9 cellular contexts compared by ENCODE assay signal in genomic region chr11:66956689-66957290, GRCh38. TPM values are rescaled to one million over a fixed set of nuclear protein-coding genes. Genes with fewer than 3 reads are reported as not detected.
DNase-seq lines count a peak whose midpoint lies in the region; ATAC-seq and TF ChIP-seq lines count a peak whose summit lies in the region.
"Had no signal": no experiment of that assay in that cellular context is flagged by ENCODE, and none has a peak within 500 bp of the region (broad histone marks: within the 10 kb centered on the region; RNA-seq: fewer than 3 reads in every experiment).

No MANE protein-coding gene starts in this region.

- no peak overlapping the region for H2BK12ac ChIP-seq in trophoblast cell (ENCODE audit: low read length)

- H3K27ac ChIP-seq in trophoblast cell (ENCODE audit: low read depth, low read length): no peak overlapping the region

- H3K79me2 ChIP-seq in trophoblast cell (ENCODE audit: control insufficient read depth, insufficient read depth, low read length, poor library complexity): peaks cover 2% of the 10 kb centered on the region

- peak; percentile 40 for TF ChIP-seq CTCF in epithelial cell of esophagus (IDR thresholded peaks at IDR 0.05; ENCODE audit: insufficient read depth, low read depth, low read length, missing control alignments)

- H3K4me2 ChIP-seq in trophoblast cell (ENCODE audit: low read length): no peak overlapping the region

- H4K8ac ChIP-seq in trophoblast cell (ENCODE audit: low read depth, low read length): no peak overlapping the region

- ATAC-seq in GM18511 (IDR thresholded peaks at IDR 0.05; ENCODE audit: unreplicated experiment) (no peak), GM18868 (IDR thresholded peaks at IDR 0.05; ENCODE audit: unreplicated experiment) (no peak), HG03139 (IDR thresholded peaks at IDR 0.05; ENCODE audit: unreplicated experiment) (no peak)

- no peak overlapping the region for H2AFZ ChIP-seq in trophoblast cell (ENCODE audit: insufficient read depth, low read length, poor library complexity)

- no peak overlapping the region for H3K23ac ChIP-seq in trophoblast cell (ENCODE audit: low read length)

- H3K79me1 ChIP-seq in trophoblast cell (ENCODE audit: low read length): peaks cover 2% of the 10 kb centered on the region

- no peak overlapping the region for H3K14ac ChIP-seq in trophoblast cell (ENCODE audit: low read length)

- peaks cover 8 to 9% of the 10 kb centered on the region in 2 experiments for H3K4me1 ChIP-seq in trophoblast cell (ENCODE audit: control insufficient read depth in 1 of 2, insufficient read depth in 2 of 2, low read length in 2 of 2)

- no peak overlapping the region for H2BK120ac ChIP-seq in trophoblast cell (ENCODE audit: insufficient read depth, low read length, poor library complexity)

- H4K12ac ChIP-seq in trophoblast cell (ENCODE audit: low read depth, low read length): no peak overlapping the region

- H3K18ac ChIP-seq in trophoblast cell (ENCODE audit: low read length): no peak overlapping the region

- no peak overlapping the region for H3K4ac ChIP-seq in trophoblast cell (ENCODE audit: low read depth, low read length)

- no peak overlapping the region for H2BK5ac ChIP-seq in trophoblast cell (ENCODE audit: low read depth, low read length, poor library complexity)

- DNase-seq in GM03348 (ENCODE audit: low spot score): peak; percentile 58
- peak; percentile 35 for DNase-seq in RKO (ENCODE audit: low spot score)
- DNase-seq in epithelial cell of esophagus (ENCODE audit: low read depth): peak; percentile 78
- peak; percentile 13 to 34 for DNase-seq in trophoblast cell
- DNase-seq in NCI-H446 (lab: John Stamatoyannopoulos, UW): no peak

- WGBS in trophoblast cell (ENCODE audit: extremely low coverage, insufficient coverage, insufficient read length): no CpG with 5 or more reads among the region's 7 CpGs

- H3K4me3 ChIP-seq in epithelial cell of esophagus (ENCODE audit: low read length) (no peak overlapping the region), trophoblast cell (ENCODE audit: low read depth, low read length) (no peak overlapping the region)

- no peaks in the 10 kb centered on the region for H3K27me3 ChIP-seq in trophoblast cell (ENCODE audit: insufficient read depth, low read length)

- no peak overlapping the region for H3K9ac ChIP-seq in trophoblast cell (ENCODE audit: low read length)

- H3K9me3 ChIP-seq in trophoblast cell (ENCODE audit: insufficient read depth, low read depth, low read length): peaks cover 3% of the 10 kb centered on the region
- H3K9me3 ChIP-seq: thoracic aorta had no signal

- H2AK5ac ChIP-seq in trophoblast cell (ENCODE audit: low read length): no peak overlapping the region

- no peak overlapping the region for H4K91ac ChIP-seq in trophoblast cell (ENCODE audit: low read depth, low read length)

- H3K36me3 ChIP-seq in trophoblast cell (ENCODE audit: control insufficient read depth in 1 of 2, insufficient read depth in 2 of 2, low read length in 2 of 2): no peaks in the 10 kb centered on the region
- H3K36me3 ChIP-seq: thoracic aorta had no signal

RNA-seq across cellular contexts. Expression of gene PC, which starts 1.4 kb away (rescaled TPM):
- polyA plus RNA-seq in trophoblast cell (2013): 6.1 and 6.3 TPM in 2 replicates

RNA-seq across cellular contexts. Expression of gene C11orf86, which starts 18.3 kb away (rescaled TPM):
- not detected in 2 replicates for polyA plus RNA-seq in trophoblast cell (2013)

Comparison
In these comparisons a context has a peak if more than half of its experiments do, and no peak if none do; other contexts are left out.
1. DNase-seq: peak in GM03348 (single experiment), RKO (single experiment), epithelial cell of esophagus (single experiment) and trophoblast cell (2 of 2); none in NCI-H446 (0 of 2).